ENCODE assay signal across 18 cellular contexts in the genomic region with DNA sequence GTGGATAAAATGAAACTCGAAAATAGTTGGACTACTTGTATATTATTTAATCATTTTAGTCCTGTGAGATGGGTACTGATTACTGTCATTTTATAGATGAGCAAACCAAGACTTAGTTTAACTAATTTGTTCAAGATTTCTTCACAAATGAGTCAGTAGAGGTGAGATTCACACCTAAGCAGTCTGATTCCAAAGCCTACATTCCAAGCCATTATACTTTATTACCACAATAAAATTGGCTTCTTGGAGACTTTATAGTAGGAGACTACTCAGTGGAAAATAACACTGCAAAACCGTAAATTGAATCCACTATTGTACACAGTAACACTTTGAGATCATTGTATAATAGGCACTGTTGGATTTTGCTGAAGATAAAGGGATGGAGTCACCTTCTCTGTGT. TPM values are rescaled to one million over a fixed set of nuclear protein-coding genes. Genes with fewer than 3 reads are reported as not detected.
DNase-seq lines count a peak whose midpoint lies in the region; ATAC-seq, FAIRE-seq and TF ChIP-seq lines count a peak whose summit lies in the region.
"Had no signal": no experiment of that assay in that cellular context is flagged by ENCODE, and none has a peak within 500 bp of the region (broad histone marks: within the 10 kb centered on the region; RNA-seq: fewer than 3 reads in every experiment).

No MANE protein-coding gene starts in this region.

- H3K9me3 Mint-ChIP-seq in activated naive CD4-positive, alpha-beta T cell treated with anti-CD3 and anti-CD28 coated beads, Interleukin-2, amount 10 ng/mL, durations not matched to agents 7 days and 5 days: peaks cover 11% of the 10 kb centered on the region
- peaks cover 0 to 6% of the 10 kb centered on the region in 2 donors for H3K9me3 Mint-ChIP-seq in activated naive CD4-positive, alpha-beta T cell treated with anti-CD3 and anti-CD28 coated beads, Interleukin-2, amount 50 U/mL, for 72 hours

- TF ChIP-seq EP300 in transverse colon (IDR thresholded peaks at IDR 0.05; ENCODE audit: low read depth): no peak

- H3K27ac Mint-ChIP-seq in activated naive CD4-positive, alpha-beta T cell treated with anti-CD3 and anti-CD28 coated beads, Interleukin-2, amount 10 ng/mL, durations not matched to agents 7 days and 5 days: peak overlapping the region; percentile 91
- peak overlapping the region in 1 of 2 donors; percentile 99 for H3K27ac Mint-ChIP-seq in activated naive CD4-positive, alpha-beta T cell treated with anti-CD3 and anti-CD28 coated beads, Interleukin-2, amount 50 U/mL, for 72 hours
- H3K27ac Mint-ChIP-seq: H9 had no signal

- WGBS in transverse colon (ENCODE audit: low coverage in 1 of 2), 2 donors: 30 to 46% methylated on average over 2 of the region's 2 CpGs

- H3K4me3 Mint-ChIP-seq in activated naive CD4-positive, alpha-beta T cell treated with anti-CD3 and anti-CD28 coated beads, Interleukin-2, amount 10 ng/mL, durations not matched to agents 7 days and 5 days: peak overlapping the region; percentile 83

- intact Hi-C loops in left colon (cut with DNase I, micrococcal nuclease): no loop called here
- intact Hi-C loops in transverse colon (cut with DNase I; ENCODE audit: low total_unique reads): no loop called here
- intact Hi-C loops in kidney (cut with DNase I): no loop called here

- no peak for ATAC-seq in activated naive CD4-positive, alpha-beta T cell treated with anti-CD3 and anti-CD28 coated beads, Interleukin-2, amount 50 U/mL, for 72 hours
- peak; percentile 21 for ATAC-seq in left colon
- no peak for ATAC-seq in GM19035 (IDR thresholded peaks at IDR 0.05; ENCODE audit: unreplicated experiment)
- ATAC-seq: body of pancreas, sciatic nerve had no signal

- H3K4me1 ChIP-seq in transverse colon (peaks cover 0 to 47% (median 36%) of the 10 kb centered on the region in 4 donors), kidney (ENCODE audit: control insufficient read depth in 1 of 2, insufficient read depth in 1 of 2, low read depth in 1 of 2, low read length in 2 of 2) (peaks cover 6 to 16% of the 10 kb centered on the region in 2 donors)

- H3K9ac ChIP-seq in kidney (ENCODE audit: low read length in 2 of 2): no peak overlapping the region

- H3K4me3 ChIP-seq in transverse colon (no peak overlapping the region), kidney (ENCODE audit: low read length in 2 of 2) (no peak overlapping the region)
- H3K4me3 ChIP-seq: body of pancreas had no signal

- TF ChIP-seq POLR2A in transverse colon (IDR thresholded peaks at IDR 0.05): no peak

- no peak for FAIRE-seq in kidney (lab: Jason Lieb, UNC)

- peaks cover 3% of the 10 kb centered on the region for H3K27me3 Mint-ChIP-seq in activated naive CD4-positive, alpha-beta T cell treated with anti-CD3 and anti-CD28 coated beads, Interleukin-2, amount 10 ng/mL, durations not matched to agents 7 days and 5 days

- H3K9me3 ChIP-seq in transverse colon (no peaks in the 10 kb centered on the region), kidney (ENCODE audit: control insufficient read depth in 1 of 2, low read length in 2 of 2) (peaks cover 0 to under 1% of the 10 kb centered on the region in 2 donors)
- H3K9me3 ChIP-seq: body of pancreas had no signal

- in situ Hi-C loops in transverse colon (cut with MboI; ENCODE audit: low pct_ligation_motif_present in 1 of 4, low pct_unique_long_range_greater_than_20kb in 1 of 4, low sequenced_read_pairs in 3 of 4): no loop called here

- no peaks in the 10 kb centered on the region for H3K27me3 ChIP-seq in transverse colon
- H3K27me3 ChIP-seq: body of pancreas had no signal

- peaks cover 79% of the 10 kb centered on the region for H3K4me1 Mint-ChIP-seq in activated naive CD4-positive, alpha-beta T cell treated with anti-CD3 and anti-CD28 coated beads, Interleukin-2, amount 10 ng/mL, durations not matched to agents 7 days and 5 days

- peak overlapping the region; percentile 91 for H3K27ac ChIP-seq in VCaP
- peak overlapping the region; percentile 89 to 96 (median 92) for H3K27ac ChIP-seq in transverse colon
- H3K27ac ChIP-seq in kidney (ENCODE audit: low read depth in 2 of 2, low read length in 2 of 2): no peak overlapping the region
- H3K27ac ChIP-seq: body of pancreas, SK-N-MC had no signal

- no peak for TF ChIP-seq CTCF in VCaP (conservative IDR thresholded peaks at IDR 0.05)
- no peak for TF ChIP-seq CTCF in transverse colon (IDR thresholded peaks at IDR 0.05)
- no peak for TF ChIP-seq CTCF in kidney (IDR thresholded peaks at IDR 0.05; ENCODE audit: borderline replicate concordance, extremely low read depth, insufficient read depth)

- CTCF ChIA-PET in activated naive CD4-positive, alpha-beta T cell treated with anti-CD3 and anti-CD28 coated beads, Interleukin-2, amount 10 ng/mL, durations not matched to agents 7 days and 5 days (lab: Charles Lee): interaction anchor here (0.7 to 1.6 kb wide), 2 partner anchors 26 to 135 kb away, joined by 3 to 6 read pairs; no protein-coding TSS in a partner anchor

- DNase-seq in activated naive CD4-positive, alpha-beta T cell treated with anti-CD3 and anti-CD28 coated beads, Interleukin-2, amount 10 ng/mL, durations not matched to agents 7 days and 5 days: no peak
- no peak for DNase-seq in activated naive CD4-positive, alpha-beta T cell treated with anti-CD3 and anti-CD28 coated beads, Interleukin-2, amount 50 U/mL, for 72 hours (ENCODE audit: low spot score in 2 of 2)
- no peak for DNase-seq in left colon
- no peak for DNase-seq in transverse colon
- DNase-seq in DMS79 treated with DMSO at 0.1 percent for 48 hours (lab: John Stamatoyannopoulos, UW): no peak
- DNase-seq in kidney: no peak
- DNase-seq: activated CD4-positive, CD25-positive, alpha-beta regulatory T cell treated with anti-CD3 and anti-CD28 coated beads, Interleukin-2, amount 50 U/mL, for 72 hours; activated gamma-delta T cell; body of pancreas; DMS53; effector CD4-positive, alpha-beta T cell; H9; left ventricle myocardium inferior; NCI-H1417 had no signal

- H3K36me3 Mint-ChIP-seq in activated naive CD4-positive, alpha-beta T cell treated with anti-CD3 and anti-CD28 coated beads, Interleukin-2, amount 10 ng/mL, durations not matched to agents 7 days and 5 days: peaks cover 58% of the 10 kb centered on the region
- H3K36me3 Mint-ChIP-seq in activated naive CD4-positive, alpha-beta T cell treated with anti-CD3 and anti-CD28 coated beads, Interleukin-2, amount 50 U/mL, for 72 hours: peaks cover 24 to 46% of the 10 kb centered on the region in 2 donors

- H3K36me3 ChIP-seq in transverse colon (no peaks in the 10 kb centered on the region), kidney (ENCODE audit: control insufficient read depth in 1 of 2, insufficient read depth in 2 of 2, low read length in 2 of 2) (no peaks in the 10 kb centered on the region)
- H3K36me3 ChIP-seq: left ventricle myocardium inferior had no signal

RNA-seq across cellular contexts. Expression of a gene that starts 2.2 kb away (rescaled TPM):
- 10 to 100 TPM; 22.8 to 31.1 TPM for total RNA-seq in activated naive CD4-positive, alpha-beta T cell treated with anti-CD3 and anti-CD28 coated beads, Interleukin-2, amount 50 U/mL, for 72 hours
- total RNA-seq in left colon (10 to 100 TPM; 10.6 to 11.3 TPM), transverse colon (10 to 100 TPM; 14.5 to 28.6 (median 24.1) TPM), kidney (13.8 TPM)
- 6.0 TPM for polyA plus RNA-seq in kidney (ENCODE audit: insufficient read depth, low read depth, low replicate concordance)

RNA-seq across cellular contexts. Expression of a gene that starts 2.5 kb away (rescaled TPM):
- total RNA-seq in activated naive CD4-positive, alpha-beta T cell treated with anti-CD3 and anti-CD28 coated beads, Interleukin-2, amount 50 U/mL, for 72 hours: 1 to 10 TPM; 7.1 to 9.5 TPM
- total RNA-seq in left colon (10 to 100 TPM; 18.3 to 20.3 TPM), transverse colon (10 to 100 TPM in 2 of 4 donors, 1 to 10 TPM in 2; 3.4 to 15.7 (median 9.5) TPM), kidney (11.9 TPM)
- 32.4 TPM for polyA plus RNA-seq in kidney (ENCODE audit: insufficient read depth, low read depth, low replicate concordance)

Comparison
In these comparisons a context has a peak if more than half of its experiments do, and no peak if none do; other contexts are left out.
1. H3K27ac ChIP-seq: peak in VCaP (single experiment) and transverse colon (4 of 4); none in kidney (0 of 2).